In genomic region chr9:122095010-122095767, GRCh38 we compare ENCODE assay signal across 8 cellular contexts. TPM values are rescaled to one million over a fixed set of nuclear protein-coding genes. Genes with fewer than 3 reads are reported as not detected.
A peak's percentile ranks its signal among the peaks of the same experiment; 100 is the strongest.
DNase-seq lines count a peak whose midpoint lies in the region; ATAC-seq, FAIRE-seq and TF ChIP-seq lines count a peak whose summit lies in the region.

No MANE protein-coding gene starts in this region.

- H3K36me3 Mint-ChIP-seq in activated CD8-positive, alpha-beta T cell treated with anti-CD3 and anti-CD28 coated beads, Interleukin-2, amount 10 ng/mL, durations not matched to agents 7 days and 5 days (ENCODE audit: low read depth), result no peaks in the 10 kb centered on the region
- no peaks in the 10 kb centered on the region for H3K36me3 Mint-ChIP-seq in neural progenitor cell

- FAIRE-seq in GM12891 (lab: Jason Lieb, UNC), result no peak

- H2AFZ ChIP-seq in neural progenitor cell (replicated peaks), result no peak overlapping the region

- H3F3A ChIP-seq in neural progenitor cell (ENCODE audit: low read depth), result peaks cover 9% of the 10 kb centered on the region

- H3K27ac Mint-ChIP-seq in activated CD8-positive, alpha-beta T cell treated with anti-CD3 and anti-CD28 coated beads, Interleukin-2, amount 10 ng/mL, durations not matched to agents 7 days and 5 days, result no peak overlapping the region
- no peak overlapping the region for H3K27ac Mint-ChIP-seq in neural progenitor cell

- peak; percentile 60 for DNase-seq in A172 (ENCODE audit: low spot score)
- no peak for DNase-seq in GM12891 (ENCODE audit: insufficient read length, low spot score)
- peak; percentile 55 to 78 for DNase-seq in NCI-H524 (lab: John Stamatoyannopoulos, UW)
- DNase-seq in activated CD8-positive, alpha-beta T cell treated with anti-CD3 and anti-CD28 coated beads, Interleukin-2, amount 10 ng/mL, durations not matched to agents 7 days and 5 days, result peak; percentile 74
- DNase-seq in esophagus muscularis mucosa (ENCODE audit: extremely low spot score), result no peak
- peak; percentile 75 for DNase-seq in neural progenitor cell (ENCODE audit: low spot score)
- no peak for DNase-seq in vagina (ENCODE audit: extremely low spot score in 2 of 2)

- peaks cover 23% of the 10 kb centered on the region for H3K27me3 Mint-ChIP-seq in activated CD8-positive, alpha-beta T cell treated with anti-CD3 and anti-CD28 coated beads, Interleukin-2, amount 10 ng/mL, durations not matched to agents 7 days and 5 days (ENCODE audit: low read depth)
- H3K27me3 Mint-ChIP-seq in neural progenitor cell (ENCODE audit: insufficient read depth, low read depth), result peaks cover 22% of the 10 kb centered on the region

- H3K27ac ChIP-seq in esophagus muscularis mucosa (replicated peaks in 1 of 4) (no peak overlapping the region), neural progenitor cell (no peak overlapping the region), vagina (no peak overlapping the region)

- TF ChIP-seq POLR2A in GM12891 (IDR thresholded peaks at IDR 0.05; ENCODE audit: low read depth, low read length) (no peak), esophagus muscularis mucosa (IDR thresholded peaks at IDR 0.05; ENCODE audit: low read depth) (no peak), vagina (IDR thresholded peaks at IDR 0.05) (no peak)

- POLR2A ChIA-PET in activated CD8-positive, alpha-beta T cell treated with anti-CD3 and anti-CD28 coated beads, Interleukin-2, amount 10 ng/mL, durations not matched to agents 7 days and 5 days (lab: Charles Lee), result no interaction called here

- peaks cover 5% of the 10 kb centered on the region for H4K20me1 ChIP-seq in neural progenitor cell (ENCODE audit: low read depth)

- no peak overlapping the region for H3K9ac ChIP-seq in neural progenitor cell

- no peak for ATAC-seq in activated CD8-positive, alpha-beta T cell treated with anti-CD3 and anti-CD28 coated beads, Interleukin-2, amount 10 ng/mL, durations not matched to agents 7 days and 5 days
- ATAC-seq in GM21576 (IDR thresholded peaks at IDR 0.05; ENCODE audit: unreplicated experiment), result no peak

- no peaks in the 10 kb centered on the region for H3K79me2 ChIP-seq in neural progenitor cell (ENCODE audit: low read depth)

- peak overlapping the region; percentile 3 for H3K4me3 Mint-ChIP-seq in activated CD8-positive, alpha-beta T cell treated with anti-CD3 and anti-CD28 coated beads, Interleukin-2, amount 10 ng/mL, durations not matched to agents 7 days and 5 days
- H3K4me3 Mint-ChIP-seq in neural progenitor cell, result peak overlapping the region; percentile 86

- no peak for TF ChIP-seq EP300 in esophagus muscularis mucosa (IDR thresholded peaks at IDR 0.05)

- TF ChIP-seq CTCF in esophagus muscularis mucosa (IDR thresholded peaks at IDR 0.05), result peak; percentile 45 to 68 (median 49)
- TF ChIP-seq CTCF in neural progenitor cell (IDR thresholded peaks at IDR 0.05), result peak; percentile 81
- TF ChIP-seq CTCF in vagina (IDR thresholded peaks at IDR 0.05), result peak in 2 of 3 experiments; percentile 26 to 48

- H3K9me3 ChIP-seq in esophagus muscularis mucosa (no peaks in the 10 kb centered on the region), neural progenitor cell (ENCODE audit: low read depth) (no peaks in the 10 kb centered on the region), vagina (no peaks in the 10 kb centered on the region)

- no peaks in the 10 kb centered on the region for H3K9me3 Mint-ChIP-seq in activated CD8-positive, alpha-beta T cell treated with anti-CD3 and anti-CD28 coated beads, Interleukin-2, amount 10 ng/mL, durations not matched to agents 7 days and 5 days (ENCODE audit: insufficient read depth)
- H3K9me3 Mint-ChIP-seq in neural progenitor cell, result no peaks in the 10 kb centered on the region

- H3K4me3 ChIP-seq in esophagus muscularis mucosa (no peak overlapping the region), neural progenitor cell (no peak overlapping the region), vagina (no peak overlapping the region)

- H3K36me3 ChIP-seq in esophagus muscularis mucosa (no peaks in the 10 kb centered on the region), neural progenitor cell (no peaks in the 10 kb centered on the region), vagina (no peaks in the 10 kb centered on the region)

- peaks cover 33% of the 10 kb centered on the region for H3K4me1 Mint-ChIP-seq in activated CD8-positive, alpha-beta T cell treated with anti-CD3 and anti-CD28 coated beads, Interleukin-2, amount 10 ng/mL, durations not matched to agents 7 days and 5 days (ENCODE audit: low read depth)
- H3K4me1 Mint-ChIP-seq in neural progenitor cell, result peaks cover 22% of the 10 kb centered on the region

- no peak overlapping the region for H3K4me2 ChIP-seq in neural progenitor cell

- intact Hi-C loops in esophagus muscularis mucosa (cut with DNase I), result loop anchor here (10.0 kb wide), 2 partner anchors 170 to 730 kb away; partner anchors contain the start of genes MRRF, PDCL and RBM18
- intact Hi-C loops in vagina (cut with DNase I), result no loop called here

- H3K27me3 ChIP-seq in esophagus muscularis mucosa (no peaks in the 10 kb centered on the region), neural progenitor cell (peaks cover 77% of the 10 kb centered on the region), vagina (no peaks in the 10 kb centered on the region)

- CTCF ChIA-PET in activated CD8-positive, alpha-beta T cell treated with anti-CD3 and anti-CD28 coated beads, Interleukin-2, amount 10 ng/mL, durations not matched to agents 7 days and 5 days (lab: Charles Lee), result interaction anchor here (0.7 to 7.1 kb wide), 12 partner anchors 9 to 707 kb away, joined by 3 to 254 read pairs (median 4); no protein-coding TSS in a partner anchor

- H3K4me1 ChIP-seq in esophagus muscularis mucosa (peaks cover 22 to 61% (median 43%) of the 10 kb centered on the region in 4 donors), neural progenitor cell (peaks cover 7% of the 10 kb centered on the region), vagina (peaks cover 34% of the 10 kb centered on the region)

- WGBS in esophagus muscularis mucosa, result 37% methylated on average over 14 of the region's 14 CpGs

TF ChIP-seq in GM12891, 5 proteins besides CTCF, POLR2A, EP300 and RAD21:
- TF ChIP-seq PAX5 (IDR thresholded peaks at IDR 0.05; ENCODE audit: insufficient read depth, low read length, severe bottlenecking), result no peak
- no peak for TF ChIP-seq POU2F2 (IDR thresholded peaks at IDR 0.05; ENCODE audit: low read depth, low read length)
- TF ChIP-seq TAF1 (IDR thresholded peaks at IDR 0.05; ENCODE audit: low read depth, low read length), result no peak
- TF ChIP-seq SPI1 (IDR thresholded peaks at IDR 0.05; ENCODE audit: low read depth, low read length), result peak; percentile 46; the same call in 1 of the 2 replicates
- no peak for TF ChIP-seq POLR2AphosphoS5 (IDR thresholded peaks at IDR 0.05; ENCODE audit: low read depth, low read length)
TF ChIP-seq in GM12891: peak in this region for 1.

RNA-seq across cellular contexts. Expression of gene TTLL11, which starts 2.1 kb away (rescaled TPM):
- 2.7 and 3.6 TPM in 2 replicates for total RNA-seq in A172 (2014; rRNA removed; shearing (Covaris generic))
- polyA plus RNA-seq in GM12891 (2012; ENCODE audit: low read depth, missing spikeins), result 1.3 TPM
- total RNA-seq in activated CD8-positive, alpha-beta T cell treated with anti-CD3 and anti-CD28 coated beads, Interleukin-2, amount 10 ng/mL, durations not matched to agents 7 days and 5 days, result 1 to 10 TPM; 2.6 to 3.3 TPM
- total RNA-seq in esophagus muscularis mucosa (10 to 100 TPM; 20.5 to 41.3 (median 27.6) TPM), neural progenitor cell (ENCODE audit: low replicate concordance) (0.75 and 0.84 TPM in 2 replicates), vagina (11.0 TPM)

Comparison
In these comparisons a context has a peak if more than half of its experiments do, and no peak if none do; other contexts are left out.
1. DNase-seq: peak in A172 (single experiment), NCI-H524 (2 of 2), activated CD8-positive, alpha-beta T cell treated with anti-CD3 and anti-CD28 coated beads, Interleukin-2, amount 10 ng/mL, durations not matched to agents 7 days and 5 days (single experiment) and neural progenitor cell (single experiment); none in GM12891 (single experiment), esophagus muscularis mucosa (single experiment) and vagina (0 of 2).
2. Peak in every context shown above with its lines, with median percentiles within 50 percentile points of each other: CTCF ChIP-seq.